ENCODE assay signal across 2 cellular contexts in genomic region chr7:29236649-29237048, GRCh38.
TF ChIP-seq lines count a peak whose summit lies in the region.

No MANE protein-coding gene starts in this region.

TF ChIP-seq in SK-N-SH, 30 proteins besides CTCF, POLR2A, EP300 and RAD21 (continued from another document):
- no peak for TF ChIP-seq ZBTB33 (IDR thresholded peaks at IDR 0.05; ENCODE audit: borderline replicate concordance, low read depth)
- TF ChIP-seq POLR2AphosphoS5 (IDR thresholded peaks at IDR 0.05; ENCODE audit: low read depth, low read length): no peak
- no peak for TF ChIP-seq REST (IDR thresholded peaks at IDR 0.05; ENCODE audit: low read depth, low read length)
- TF ChIP-seq SMC3 (IDR thresholded peaks at IDR 0.05; ENCODE audit: low read depth, low read length): no peak
- TF ChIP-seq GABPA (IDR thresholded peaks at IDR 0.05; ENCODE audit: low read depth): no peak
- TF ChIP-seq RFX5 (IDR thresholded peaks at IDR 0.05; ENCODE audit: low read length): no peak
- TF ChIP-seq EZH2phosphoT487 (IDR thresholded peaks at IDR 0.05; ENCODE audit: borderline replicate concordance, low read depth): no peak
- no peak for TF ChIP-seq ELF1 (IDR thresholded peaks at IDR 0.05)
- TF ChIP-seq USF1 (IDR thresholded peaks at IDR 0.05; ENCODE audit: borderline replicate concordance, low read depth): no peak
- no peak for TF ChIP-seq JUND (IDR thresholded peaks at IDR 0.05)
- no peak for TF ChIP-seq RXRA (IDR thresholded peaks at IDR 0.05; ENCODE audit: borderline replicate concordance, low read depth)
- TF ChIP-seq RCOR1 (IDR thresholded peaks at IDR 0.05; ENCODE audit: low read length): no peak
- no peak for TF ChIP-seq FOXJ3 (CRISPR knock-in tag; IDR thresholded peaks at IDR 0.05)
- TF ChIP-seq YY1 (IDR thresholded peaks at IDR 0.05; ENCODE audit: low read depth): no peak
- TF ChIP-seq MEF2A (IDR thresholded peaks at IDR 0.05; ENCODE audit: borderline replicate concordance, low read depth): no peak

TF ChIP-seq in SK-N-SH treated with all-trans-retinoic acid at 6 μM for 48 hours, 23 proteins besides CTCF, POLR2A, EP300 and RAD21 (continued from another document):
- TF ChIP-seq TSHZ2 (CRISPR knock-in tag; IDR thresholded peaks at IDR 0.05) (no peak), GLIS3 (CRISPR knock-in tag; IDR thresholded peaks at IDR 0.05) (no peak), ARNTL (CRISPR knock-in tag; IDR thresholded peaks at IDR 0.05; ENCODE audit: borderline replicate concordance, low read depth) (no peak), OSR1 (CRISPR knock-in tag; IDR thresholded peaks at IDR 0.05) (no peak), SNAI2 (CRISPR knock-in tag; IDR thresholded peaks at IDR 0.05) (no peak), ESRRG (CRISPR knock-in tag; IDR thresholded peaks at IDR 0.05) (no peak), ZFP3 (CRISPR knock-in tag; IDR thresholded peaks at IDR 0.05) (no peak), CSDC2 (CRISPR knock-in tag; IDR thresholded peaks at IDR 0.05) (no peak), TOX (CRISPR knock-in tag; IDR thresholded peaks at IDR 0.05; ENCODE audit: borderline replicate concordance) (no peak), ISL1 (CRISPR knock-in tag; IDR thresholded peaks at IDR 0.05) (no peak), ZNF565 (CRISPR knock-in tag; conservative IDR thresholded peaks at IDR 0.05; ENCODE audit: low read depth) (no peak), ZFP30 (CRISPR knock-in tag; IDR thresholded peaks at IDR 0.05) (no peak), RARB (CRISPR knock-in tag; IDR thresholded peaks at IDR 0.05) (no peak), BACH2 (CRISPR knock-in tag; IDR thresholded peaks at IDR 0.05; ENCODE audit: borderline replicate concordance) (no peak), POU6F1 (CRISPR knock-in tag; IDR thresholded peaks at IDR 0.05; ENCODE audit: borderline replicate concordance, low read depth) (no peak)
